8 cellular contexts compared by ENCODE assay signal in genomic region chr5:141349917-141350619, GRCh38. TPM values are rescaled to one million over a fixed set of nuclear protein-coding genes. Genes with fewer than 3 reads are reported as not detected.
DNase-seq lines count a peak whose midpoint lies in the region; ATAC-seq, FAIRE-seq and TF ChIP-seq lines count a peak whose summit lies in the region.

PCDHGB1 (plus strand) TSS chr5:141350099; CDS start chr5:141350261, 162 bp downstream.

- H3K4me3 ChIP-seq in MG63 = peak within 1 kb of the TSS; percentile 50
- peak within 1 kb of the TSS; percentile 37 to 48 for H3K4me3 ChIP-seq in foreskin fibroblast (ENCODE audit: low read depth in 1 of 2, low read length in 2 of 2)
- H3K4me3 ChIP-seq in parathyroid adenoma (ENCODE audit: low read depth, low read length) = peak within 1 kb of the TSS; percentile 55

- H3K27ac Mint-ChIP-seq in activated B cell treated with CpG ODN at 0.5 μM for 24 hours = no peak within 1 kb of the TSS

- H3K4me2 ChIP-seq in parathyroid adenoma (ENCODE audit: low read length) = peak within 1 kb of the TSS; percentile 73

- CTCF ChIA-PET in activated B cell treated with CpG ODN at 0.5 μM for 24 hours (lab: Charles Lee) = interaction anchor here (0.9 to 2.5 kb wide), 3 partner anchors 20 to 214 kb away, joined by 3 to 8 read pairs (median 3); partner anchors contain the start of gene PCDHGB3

- peak; percentile 45 for TF ChIP-seq CTCF in AG09319 (IDR thresholded peaks at IDR 0.05; ENCODE audit: low read depth, low read length)
- no peak for TF ChIP-seq CTCF in activated B cell treated with CpG ODN at 0.5 μM for 24 hours (IDR thresholded peaks at IDR 0.05)
- peak; percentile 44 for TF ChIP-seq CTCF in foreskin fibroblast (IDR thresholded peaks at IDR 0.05; ENCODE audit: low read depth, low read length)
- TF ChIP-seq CTCF in parathyroid adenoma (IDR thresholded peaks at IDR 0.05) = no peak

- H3K4me1 Mint-ChIP-seq in activated B cell treated with CpG ODN at 0.5 μM for 24 hours = no peaks in the 10 kb centered on the region

- intact Hi-C loops in activated B cell treated with CpG ODN at 0.5 μM for 24 hours (cut with micrococcal nuclease) = no loop called here

- H3K9ac ChIP-seq in parathyroid adenoma = no peak within 1 kb of the TSS

- ATAC-seq in activated B cell treated with CpG ODN at 0.5 μM for 24 hours (ENCODE audit: low read depth) = no peak
- ATAC-seq in GM18517 (IDR thresholded peaks at IDR 0.05; ENCODE audit: unreplicated experiment) = no peak
- ATAC-seq in esophagus mucosa = no peak

- H3K9me3 ChIP-seq in MG63 (peaks cover 4% of the 10 kb centered on the region; the same call in 1 of the 2 replicates), parathyroid adenoma (ENCODE audit: control insufficient read depth, low read length) (no peaks in the 10 kb centered on the region)

- FAIRE-seq in GM12891 (lab: Jason Lieb, UNC) = peak; percentile 45

- H3K36me3 Mint-ChIP-seq in activated B cell treated with CpG ODN at 0.5 μM for 24 hours (ENCODE audit: low read depth) = no peaks in the 10 kb centered on the region

- H3K79me2 ChIP-seq in parathyroid adenoma = no peaks in the 10 kb centered on the region

- no peaks in the 10 kb centered on the region; the same call in 1 of the 2 replicates for H3K27me3 ChIP-seq in MG63
- no peaks in the 10 kb centered on the region for H3K27me3 ChIP-seq in parathyroid adenoma (ENCODE audit: control insufficient read depth, insufficient read depth, low read length)

- POLR2A ChIA-PET in activated B cell treated with CpG ODN at 0.5 μM for 24 hours (lab: Charles Lee) = no interaction called here

- DNase-seq in AG09319 (ENCODE audit: extremely low read depth, low read depth) = no peak
- DNase-seq in GM12891 (ENCODE audit: insufficient read length, low spot score) = peak; percentile 58
- peak; percentile 78 for DNase-seq in MG63
- DNase-seq in activated B cell treated with CpG ODN at 0.5 μM for 24 hours = no peak
- DNase-seq in foreskin fibroblast = peak; percentile 53 to 77

- H3K36me3 ChIP-seq in MG63 (no peaks in the 10 kb centered on the region), parathyroid adenoma (ENCODE audit: control insufficient read depth, insufficient read depth, low read length) (no peaks in the 10 kb centered on the region)

- peak within 1 kb of the TSS; percentile 57 for H3K4me3 Mint-ChIP-seq in activated B cell treated with CpG ODN at 0.5 μM for 24 hours

- H3K27me3 Mint-ChIP-seq in activated B cell treated with CpG ODN at 0.5 μM for 24 hours = peaks cover 46% of the 10 kb centered on the region

- peaks cover 14% of the 10 kb centered on the region for H3K9me3 Mint-ChIP-seq in activated B cell treated with CpG ODN at 0.5 μM for 24 hours

- no peak within 1 kb of the TSS for H2AFZ ChIP-seq in parathyroid adenoma

- no peak for TF ChIP-seq POLR2A in GM12891 (IDR thresholded peaks at IDR 0.05; ENCODE audit: low read depth, low read length)

- no peak within 1 kb of the TSS for H3K27ac ChIP-seq in parathyroid adenoma

- H3K4me1 ChIP-seq in parathyroid adenoma = no peaks in the 10 kb centered on the region

TF ChIP-seq in GM12891, 5 proteins besides CTCF, POLR2A, EP300 and RAD21:
- TF ChIP-seq PAX5 (IDR thresholded peaks at IDR 0.05; ENCODE audit: insufficient read depth, low read length, severe bottlenecking) = no peak
- no peak for TF ChIP-seq TAF1 (IDR thresholded peaks at IDR 0.05; ENCODE audit: low read depth, low read length)
- TF ChIP-seq POU2F2 (IDR thresholded peaks at IDR 0.05; ENCODE audit: low read depth, low read length) = no peak
- no peak for TF ChIP-seq SPI1 (IDR thresholded peaks at IDR 0.05; ENCODE audit: low read depth, low read length)
- no peak for TF ChIP-seq POLR2AphosphoS5 (IDR thresholded peaks at IDR 0.05; ENCODE audit: low read depth, low read length)

RNA-seq across cellular contexts. Expression of gene PCDHGB1, which starts in this region (rescaled TPM):
- 0.18 TPM for polyA plus RNA-seq in GM12891 (2012; ENCODE audit: low read depth, missing spikeins)
- total RNA-seq in MG63 (2014; rRNA removed; shearing (Covaris generic); ENCODE audit: low replicate concordance) = 0.59 and 1.3 TPM in 2 replicates
- total RNA-seq in activated B cell treated with CpG ODN at 0.5 μM for 24 hours = 0.37 and 0.44 TPM in 2 replicates
- 0.92 TPM for total RNA-seq in esophagus mucosa

Comparison
In these comparisons a context has a peak if more than half of its experiments do, and no peak if none do; other contexts are left out.
1. DNase-seq: peak in GM12891 (single experiment), MG63 (single experiment) and foreskin fibroblast (2 of 2); none in AG09319 (single experiment) and activated B cell treated with CpG ODN at 0.5 μM for 24 hours (single experiment).
2. CTCF ChIP-seq: peak in AG09319 (single experiment) and foreskin fibroblast (single experiment); none in activated B cell treated with CpG ODN at 0.5 μM for 24 hours (single experiment) and parathyroid adenoma (single experiment).
3. Peak in every context shown above with its lines, with median percentiles within 50 percentile points of each other: H3K4me3 ChIP-seq.